ENCODE assay signal across 12 cellular contexts in genomic region chr2:174180165-174180724, GRCh38.
DNase-seq lines count a peak whose midpoint lies in the region; ATAC-seq, FAIRE-seq and TF ChIP-seq lines count a peak whose summit lies in the region.
"Had no signal": no experiment of that assay in that cellular context is flagged by ENCODE, and none has a peak within 500 bp of the region (broad histone marks: within the 10 kb centered on the region; RNA-seq: fewer than 3 reads in every experiment).

No MANE protein-coding gene starts in this region.

- H3K27ac ChIP-seq in pancreas = no peak overlapping the region
- H3K27ac ChIP-seq: psoas muscle, vagina had no signal

- H3K36me3 ChIP-seq in pancreas = no peaks in the 10 kb centered on the region
- H3K36me3 ChIP-seq: vagina had no signal

- peaks cover 0 to 4% (median 0%) of the 10 kb centered on the region in 3 donors for H3K4me1 ChIP-seq in pancreas

- H3K36me3 Mint-ChIP-seq in stimulated activated memory B cell treated with anti-CD40 and anti-IgM and Interleukin-4, amounts not matched to agents 10 μg/mL and 1 μg/mL and 100 μg/mL, for 72 hours = peaks cover 26% of the 10 kb centered on the region

- peak; percentile 64 for FAIRE-seq in pancreas (lab: Jason Lieb, UNC)

- H3K9me3 Mint-ChIP-seq in stimulated activated memory B cell treated with anti-CD40 and anti-IgM and Interleukin-4, amounts not matched to agents 10 μg/mL and 1 μg/mL and 100 μg/mL, for 72 hours = peaks cover 3% of the 10 kb centered on the region

- ATAC-seq in pancreas (no peak), GM19455 (IDR thresholded peaks at IDR 0.05; ENCODE audit: unreplicated experiment) (no peak)
- ATAC-seq in stimulated activated memory B cell treated with anti-CD40 and anti-IgM and Interleukin-4, amounts not matched to agents 10 μg/mL and 1 μg/mL and 100 μg/mL, for 72 hours = no peak
- ATAC-seq: left cardiac atrium, psoas muscle had no signal

- H3K27me3 Mint-ChIP-seq in stimulated activated memory B cell treated with anti-CD40 and anti-IgM and Interleukin-4, amounts not matched to agents 10 μg/mL and 1 μg/mL and 100 μg/mL, for 72 hours = no peaks in the 10 kb centered on the region
- H3K27me3 Mint-ChIP-seq: activated naive CD8-positive, alpha-beta T cell treated with anti-CD3 and anti-CD28 coated beads, Interleukin-2, amount 10 ng/mL, durations not matched to agents 7 days and 5 days had no signal

- peaks cover 27% of the 10 kb centered on the region for H3K4me1 Mint-ChIP-seq in stimulated activated memory B cell treated with anti-CD40 and anti-IgM and Interleukin-4, amounts not matched to agents 10 μg/mL and 1 μg/mL and 100 μg/mL, for 72 hours
- H3K4me1 Mint-ChIP-seq: activated naive CD8-positive, alpha-beta T cell treated with anti-CD3 and anti-CD28 coated beads, Interleukin-2, amount 10 ng/mL, durations not matched to agents 7 days and 5 days had no signal

- no peak overlapping the region for H3K4me3 ChIP-seq in pancreas
- H3K4me3 ChIP-seq: psoas muscle, vagina had no signal

- TF ChIP-seq CTCF in pancreas (IDR thresholded peaks at IDR 0.05) = no peak

- 88 to 92% methylated on average over 1 of the region's 1 CpG for WGBS in pancreas, 2 donors

- no peak overlapping the region for H3K4me3 Mint-ChIP-seq in stimulated activated memory B cell treated with anti-CD40 and anti-IgM and Interleukin-4, amounts not matched to agents 10 μg/mL and 1 μg/mL and 100 μg/mL, for 72 hours
- H3K4me3 Mint-ChIP-seq: activated naive CD8-positive, alpha-beta T cell treated with anti-CD3 and anti-CD28 coated beads, Interleukin-2, amount 10 ng/mL, durations not matched to agents 7 days and 5 days had no signal

- no peak overlapping the region for H3K27ac Mint-ChIP-seq in stimulated activated memory B cell treated with anti-CD40 and anti-IgM and Interleukin-4, amounts not matched to agents 10 μg/mL and 1 μg/mL and 100 μg/mL, for 72 hours
- H3K27ac Mint-ChIP-seq: activated naive CD8-positive, alpha-beta T cell treated with anti-CD3 and anti-CD28 coated beads, Interleukin-2, amount 10 ng/mL, durations not matched to agents 7 days and 5 days had no signal

- no peaks in the 10 kb centered on the region for H3K27me3 ChIP-seq in pancreas
- H3K27me3 ChIP-seq: vagina had no signal

- no peaks in the 10 kb centered on the region for H3K9me3 ChIP-seq in pancreas
- H3K9me3 ChIP-seq: psoas muscle, vagina had no signal

- intact Hi-C loops in pancreas (cut with DNase I) = no loop called here

- DNase-seq in NCI-H524 (lab: John Stamatoyannopoulos, UW) (peak; percentile 2 to 16), NCI-H524 treated with DMSO at 0.1 percent for 48 hours (lab: John Stamatoyannopoulos, UW) (no peak), NCI-H748 (lab: John Stamatoyannopoulos, UW; ENCODE audit: unreplicated experiment) (peak; percentile 31), cerebellar cortex (ENCODE audit: low spot score) (peak; percentile 11), pancreas (no peak)
- DNase-seq in stimulated activated CD4-positive, alpha-beta T cell treated with anti-CD3 and anti-CD28 coated beads, Interleukin-2, amount 100 ng/mL, for 48 hours = no peak
- DNase-seq: activated naive CD8-positive, alpha-beta T cell treated with anti-CD3 and anti-CD28 coated beads, Interleukin-2, amount 10 ng/mL, durations not matched to agents 7 days and 5 days; left cardiac atrium; psoas muscle had no signal

Comparison
In these comparisons a context has a peak if more than half of its experiments do, and no peak if none do; other contexts are left out.
1. DNase-seq: peak in NCI-H524 (2 of 2), NCI-H748 (single experiment) and cerebellar cortex (single experiment); none in NCI-H524 treated with DMSO at 0.1 percent for 48 hours (single experiment), pancreas (0 of 6) and stimulated activated CD4-positive, alpha-beta T cell treated with anti-CD3 and anti-CD28 coated beads, Interleukin-2, amount 100 ng/mL, for 48 hours (0 of 2).